ENCODE assay signal across 26 cellular contexts in genomic region chr15:98381446-98381845, GRCh38.
"Had no signal": no experiment of that assay in that cellular context is flagged by ENCODE, and none has a peak within 500 bp of the region (broad histone marks: within the 10 kb centered on the region; RNA-seq: fewer than 3 reads in every experiment).

No MANE protein-coding gene starts in this region.

- H3K27me3 ChIP-seq: colonic mucosa, neural progenitor cell, right lobe of liver, upper lobe of left lung, uterus had no signal

- H3K4me1 ChIP-seq: colonic mucosa, left ventricle myocardium inferior, lower lobe of right lung, parathyroid adenoma, prostate gland, right lobe of liver, tibial artery, upper lobe of left lung, uterus had no signal

- H3K27ac ChIP-seq: colonic mucosa, left ventricle myocardium inferior, lower lobe of right lung, neural progenitor cell, parathyroid adenoma, prostate gland, right lobe of liver, tibial artery, upper lobe of left lung, uterus had no signal

- H3K27ac Mint-ChIP-seq: endodermal cell; natural killer cell treated with Interleukin-12 subunit alpha and Interleukin-12 subunit beta and Interleukin-15 and Interleukin-18, amount 100 ng/mL, for 72 hours; neural progenitor cell; stimulated activated effector memory CD8-positive, alpha-beta T cell treated with anti-CD3 and anti-CD28 coated beads, Interleukin-12 subunit alpha, Interleukin-12 subunit beta, amount 100 ng/mL, for 72 hours had no signal

- H3K36me3 ChIP-seq: colonic mucosa, left ventricle myocardium inferior, lower lobe of right lung, neural progenitor cell, prostate gland, right lobe of liver, tibial artery, upper lobe of left lung, uterus had no signal

- H3K4me3 ChIP-seq: colonic mucosa, left ventricle myocardium inferior, lower lobe of right lung, neural progenitor cell, prostate gland, right lobe of liver, tibial artery, upper lobe of left lung, uterus had no signal

- DNase-seq: colonic mucosa; dermis blood vessel endothelial cell; effector CD4-positive, alpha-beta T cell; glutamatergic neuron; islet precursor cell; left cardiac atrium; left ventricle myocardium inferior; lower lobe of right lung; mesenchymal stem cell; midbrain; occipital lobe; retina; right lobe of liver; stimulated activated CD4-positive, alpha-beta T cell treated with anti-CD3 and anti-CD28 coated beads, Interleukin-4, amount 100 ng/mL, for 1 hour; stimulated activated CD8-positive, alpha-beta memory T cell treated with anti-CD3 and anti-CD28 coated beads, Interleukin-4, amount 100 ng/mL, for 48 hours; stimulated activated naive CD8-positive, alpha-beta T cell treated with anti-CD3 and anti-CD28 coated beads, Interleukin-15, Interleukin-2, amounts not matched to agents 100 U/mL and 50 U/mL, for 24 hours; tibial artery; upper lobe of left lung; uterus had no signal

- H3K36me3 Mint-ChIP-seq: neural progenitor cell; stimulated activated effector memory CD8-positive, alpha-beta T cell treated with anti-CD3 and anti-CD28 coated beads, Interleukin-12 subunit alpha, Interleukin-12 subunit beta, amount 100 ng/mL, for 72 hours had no signal

- H3K9me3 ChIP-seq: colonic mucosa, prostate gland, right lobe of liver, uterus had no signal

- ATAC-seq: esophagus mucosa; left cardiac atrium; lower lobe of right lung; natural killer cell treated with Interleukin-12 subunit alpha and Interleukin-12 subunit beta and Interleukin-15 and Interleukin-18, amount 100 ng/mL, for 72 hours; right lobe of liver; stimulated activated effector memory CD8-positive, alpha-beta T cell treated with anti-CD3 and anti-CD28 coated beads, Interleukin-12 subunit alpha, Interleukin-12 subunit beta, amount 100 ng/mL, for 72 hours; stimulated activated naive CD8-positive, alpha-beta T cell treated with anti-CD3 and anti-CD28 coated beads, Interleukin-15, Interleukin-2, amounts not matched to agents 100 U/mL and 50 U/mL, for 24 hours had no signal
